ENCODE assay signal across 15 cellular contexts in the genomic region with DNA sequence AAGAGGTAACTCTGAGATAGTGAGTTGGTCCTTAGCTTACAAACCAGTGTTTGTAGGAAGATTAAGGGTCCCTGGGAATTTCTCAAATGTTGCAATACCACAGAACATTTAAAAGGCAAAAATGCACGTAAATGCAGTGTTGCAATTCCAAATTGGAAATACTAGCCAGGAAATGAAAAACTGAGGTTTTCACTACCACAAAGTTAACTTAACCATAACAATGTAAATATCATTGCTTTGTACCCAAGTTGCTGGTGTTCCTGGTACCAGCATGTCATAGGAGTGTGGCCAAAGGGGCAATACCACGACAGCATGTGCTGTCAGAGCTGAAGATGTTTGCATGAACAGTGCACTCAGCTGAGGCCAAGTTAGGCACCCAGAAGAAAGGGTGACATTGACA.
DNase-seq lines count a peak whose midpoint lies in the region; FAIRE-seq and TF ChIP-seq lines count a peak whose summit lies in the region.
"Had no signal": no experiment of that assay in that cellular context is flagged by ENCODE, and none has a peak within 500 bp of the region (broad histone marks: within the 10 kb centered on the region; RNA-seq: fewer than 3 reads in every experiment).

No MANE protein-coding gene starts in this region.

- no peak overlapping the region for H3K27ac ChIP-seq in H1 (ENCODE audit: low read depth, low read length)
- H3K27ac ChIP-seq in neuronal stem cell (replicated peaks; ENCODE audit: low read length) = no peak overlapping the region
- H3K27ac ChIP-seq in MM.1S (ENCODE audit: low read length) = no peak overlapping the region
- H3K27ac ChIP-seq: BLaER1 treated with 17β-estradiol and CSF1 and Interleukin-3, amounts not matched to agents 10 nM and 100 nM; suprapubic skin had no signal

- H3K79me1 ChIP-seq in H1 (ENCODE audit: low read depth, low read length) (no peaks in the 10 kb centered on the region), neuronal stem cell (ENCODE audit: low read depth, low read length) (no peaks in the 10 kb centered on the region)

- H3F3A ChIP-seq in MM.1S (ENCODE audit: insufficient read depth, low read length) = no peaks in the 10 kb centered on the region

- no peaks in the 10 kb centered on the region for H3K27me3 ChIP-seq in H1 (replicated peaks in 1 of 4; ENCODE audit: control insufficient read depth in 3 of 4, extremely low read depth in 1 of 4, insufficient read depth in 3 of 4, low read length in 3 of 4)
- no peaks in the 10 kb centered on the region for H3K27me3 ChIP-seq in neuronal stem cell (ENCODE audit: control insufficient read depth in 3 of 3, insufficient read depth in 3 of 3, low read depth in 1 of 3, low read length in 3 of 3)
- H3K27me3 ChIP-seq in MM.1S (replicated peaks; ENCODE audit: insufficient read depth, low read length) = no peaks in the 10 kb centered on the region
- H3K27me3 ChIP-seq: BLaER1 treated with 17β-estradiol and CSF1 and Interleukin-3, amounts not matched to agents 10 nM and 100 nM; suprapubic skin had no signal

- H3K56ac ChIP-seq in H1 (replicated peaks; ENCODE audit: insufficient read length, low read depth, low read length) = no peak overlapping the region

- H3K4me1 ChIP-seq in H1 (replicated peaks in 1 of 4; ENCODE audit: control insufficient read depth in 3 of 4, insufficient read depth in 4 of 4, low read length in 3 of 4) = no peaks in the 10 kb centered on the region
- H3K4me1 ChIP-seq in neuronal stem cell (ENCODE audit: control insufficient read depth in 2 of 2, insufficient read depth in 1 of 2, low read depth in 1 of 2, low read length in 2 of 2) = peaks cover 13 to 33% of the 10 kb centered on the region in 2 donors
- no peaks in the 10 kb centered on the region for H3K4me1 ChIP-seq in MM.1S (ENCODE audit: low read length)
- H3K4me1 ChIP-seq: suprapubic skin had no signal

- no peak overlapping the region for H3K4me3 ChIP-seq in H1 (ENCODE audit: extremely low read depth in 1 of 4, insufficient read depth in 2 of 4, low read depth in 3 of 4, low read length in 4 of 4)
- no peak overlapping the region for H3K4me3 ChIP-seq in neuronal stem cell (ENCODE audit: low read length in 2 of 2)
- no peak overlapping the region for H3K4me3 ChIP-seq in MM.1S (ENCODE audit: low read length)
- H3K4me3 ChIP-seq: BLaER1 treated with 17β-estradiol and CSF1 and Interleukin-3, amounts not matched to agents 10 nM and 100 nM; suprapubic skin had no signal

- TF ChIP-seq RAD21 in H1 (IDR thresholded peaks at IDR 0.05 in 1 of 2, conservative IDR thresholded peaks at IDR 0.05 in 1 of 2; ENCODE audit: low read depth in 2 of 2, low read length in 2 of 2) = no peak

- no peak for TF ChIP-seq EP300 in H1 (IDR thresholded peaks at IDR 0.05; ENCODE audit: borderline replicate concordance in 1 of 2, low read depth in 2 of 2, low read length in 2 of 2)

- H3K9ac ChIP-seq in H1 (replicated peaks in 1 of 4; ENCODE audit: extremely low read depth in 1 of 4, low read depth in 3 of 4, low read length in 3 of 4) = no peak overlapping the region
- no peak overlapping the region for H3K9ac ChIP-seq in neuronal stem cell (ENCODE audit: low read depth, low read length, poor library complexity)
- no peak overlapping the region for H3K9ac ChIP-seq in MM.1S (ENCODE audit: low read length)
- H3K9ac ChIP-seq: BLaER1 treated with 17β-estradiol and CSF1 and Interleukin-3, amounts not matched to agents 10 nM and 100 nM had no signal

- H4K5ac ChIP-seq in H1 (ENCODE audit: insufficient read length, low read depth, low read length) = no peak overlapping the region

- H2AFZ ChIP-seq in H1 (ENCODE audit: low read length) = no peak overlapping the region
- peak overlapping the region; percentile 52 for H2AFZ ChIP-seq in neuronal stem cell (ENCODE audit: low read length)
- no peak overlapping the region for H2AFZ ChIP-seq in MM.1S (ENCODE audit: low read length)

- H3K36me3 ChIP-seq in H1 (ENCODE audit: control insufficient read depth in 2 of 4, insufficient read depth in 4 of 4, low read length in 3 of 4) = no peaks in the 10 kb centered on the region
- no peaks in the 10 kb centered on the region for H3K36me3 ChIP-seq in neuronal stem cell (replicated peaks in 1 of 2; ENCODE audit: control insufficient read depth in 2 of 2, insufficient read depth in 2 of 2, low read length in 2 of 2)
- H3K36me3 ChIP-seq in MM.1S (replicated peaks; ENCODE audit: insufficient read depth, low read length) = no peaks in the 10 kb centered on the region
- H3K36me3 ChIP-seq: BLaER1 treated with 17β-estradiol and CSF1 and Interleukin-3, amounts not matched to agents 10 nM and 100 nM; suprapubic skin had no signal

- H2BK120ac ChIP-seq in H1 (replicated peaks; ENCODE audit: low read depth, low read length) = no peak overlapping the region
- no peak overlapping the region for H2BK120ac ChIP-seq in neuronal stem cell (ENCODE audit: low read depth, low read length)

- no peak overlapping the region for H4K8ac ChIP-seq in H1 (ENCODE audit: extremely low read depth, insufficient read depth, low read length)
- no peak overlapping the region for H4K8ac ChIP-seq in neuronal stem cell (ENCODE audit: low read depth, low read length)

- no peak for FAIRE-seq in H1 (lab: Jason Lieb, UNC)
- FAIRE-seq: islet of Langerhans had no signal

- no peak overlapping the region for H3K4ac ChIP-seq in H1 (replicated peaks; ENCODE audit: insufficient read length, low read depth, low read length)
- H3K4ac ChIP-seq in neuronal stem cell (ENCODE audit: low read length) = no peak overlapping the region

- no peak overlapping the region for H2BK20ac ChIP-seq in H1 (ENCODE audit: low read length)

- H3K4me2 ChIP-seq in H1 (ENCODE audit: insufficient read depth in 1 of 2, low read depth in 2 of 2, low read length in 2 of 2) = no peak overlapping the region
- no peak overlapping the region for H3K4me2 ChIP-seq in neuronal stem cell (ENCODE audit: insufficient read depth, low read length, poor library complexity, severe bottlenecking)
- no peak overlapping the region for H3K4me2 ChIP-seq in MM.1S (ENCODE audit: low read depth, low read length)

- H3K9me3 ChIP-seq in H1 (ENCODE audit: insufficient read depth in 2 of 2, low read depth in 1 of 2, low read length in 1 of 2) (no peaks in the 10 kb centered on the region), neuronal stem cell (replicated peaks in 1 of 2; ENCODE audit: control insufficient read depth in 2 of 2, insufficient read depth in 1 of 2, low read depth in 1 of 2, low read length in 2 of 2) (no peaks in the 10 kb centered on the region), MM.1S (replicated peaks; ENCODE audit: insufficient read depth, low read length) (no peaks in the 10 kb centered on the region)
- H3K9me3 ChIP-seq: suprapubic skin had no signal

- no peaks in the 10 kb centered on the region for H3K23me2 ChIP-seq in H1 (ENCODE audit: low read depth, low read length)

- TF ChIP-seq POLR2A in H1 (IDR thresholded peaks at IDR 0.05; ENCODE audit: control extremely low read depth in 1 of 2, low read depth in 2 of 2, low read length in 2 of 2) = no peak

- no peaks in the 10 kb centered on the region for H4K20me1 ChIP-seq in H1 (replicated peaks in 1 of 2; ENCODE audit: control insufficient read depth in 1 of 2, insufficient read depth in 2 of 2, low read length in 2 of 2)
- H4K20me1 ChIP-seq in MM.1S (ENCODE audit: insufficient read depth, low read length) = no peaks in the 10 kb centered on the region
- H4K20me1 ChIP-seq: BLaER1 treated with 17β-estradiol and CSF1 and Interleukin-3, amounts not matched to agents 10 nM and 100 nM had no signal

- H3K14ac ChIP-seq in H1 (ENCODE audit: insufficient read length) (no peak overlapping the region), neuronal stem cell (ENCODE audit: low read length) (no peak overlapping the region)

- in situ Hi-C loops in Caki2 (cut with HindIII; ENCODE audit: low pct_unique_long_range_greater_than_20kb, low sequenced_read_pairs) = no loop called here

- 77% methylated on average over 2 of the region's 2 CpGs; no CpG with 5 or more reads in 1 of the 2 experiments for WGBS in H1 (ENCODE audit: extremely low coverage in 1 of 2, insufficient coverage in 1 of 2, insufficient read length in 1 of 2, insufficient replicate concordance in 2 of 2, low coverage in 1 of 2, low lambda C conversion rate in 2 of 2, missing lambda C conversion rate in 1 of 2), 2 experiments
- no CpG with 5 or more reads among the region's 2 CpGs for WGBS in neuronal stem cell (ENCODE audit: extremely low coverage in 2 of 2, insufficient read length in 2 of 2, insufficient replicate concordance in 1 of 2), 2 donors

- DNase-seq in Caki2 (ENCODE audit: low read depth) (peak; percentile 30), LHCN-M2 (ENCODE audit: low read depth) (peak; percentile 50), H1 (ENCODE audit: low read depth in 1 of 2, low spot score in 2 of 2) (no peak), neuronal stem cell (ENCODE audit: low spot score) (no peak), NCI-H2227 treated with DMSO at 0.1 percent for 48 hours (lab: John Stamatoyannopoulos, UW) (no peak), MM.1S (no peak), hypothalamus (lab: John Stamatoyannopoulos, UW) (no peak)
- DNase-seq: activated CD4-positive, alpha-beta memory T cell treated with anti-CD3 and anti-CD28 coated beads, Interleukin-2, amount 10 ng/mL, durations not matched to agents 7 days and 5 days; activated T-cell treated with anti-CD3 and anti-CD28 coated beads, Interleukin-2, amount 50 U/mL, for 72 hours; glutamatergic neuron; NCI-H1048; NCI-H2107 had no signal

- H2BK15ac ChIP-seq in H1 (ENCODE audit: low read length) (no peak overlapping the region), neuronal stem cell (ENCODE audit: low read length) (no peak overlapping the region)

- CTCF ChIA-PET in H1 (lab: Charles Lee; ENCODE audit: partially characterized antibody) = no interaction called here

- H3K18ac ChIP-seq in H1 (ENCODE audit: extremely low read depth, low read length) (no peak overlapping the region), neuronal stem cell (ENCODE audit: low read length) (peak overlapping the region; percentile 66)

- H3K23ac ChIP-seq in H1 (ENCODE audit: insufficient read length) = no peak overlapping the region
- H3K23ac ChIP-seq in neuronal stem cell (ENCODE audit: low read depth, low read length, poor library complexity) = no peak overlapping the region

- H3K79me2 ChIP-seq in H1 (ENCODE audit: control insufficient read depth in 1 of 2, insufficient read depth in 2 of 2, low read length in 2 of 2) (no peaks in the 10 kb centered on the region), MM.1S (ENCODE audit: low read length) (no peaks in the 10 kb centered on the region)

- H4K91ac ChIP-seq in H1 (replicated peaks; ENCODE audit: insufficient read length, low read length) (no peak overlapping the region), neuronal stem cell (ENCODE audit: low read depth, low read length, poor library complexity) (no peak overlapping the region)

- H2BK5ac ChIP-seq in H1 (ENCODE audit: low read depth, low read length) (no peak overlapping the region), neuronal stem cell (ENCODE audit: low read length) (no peak overlapping the region)

- POLR2A ChIA-PET in H1 (lab: Charles Lee; ENCODE audit: partially characterized antibody) = no interaction called here

- peak overlapping the region; percentile 92; the same call in 1 of the 2 replicates for H2AK5ac ChIP-seq in H1 (ENCODE audit: low read depth, low read length)
- H2AK5ac ChIP-seq in neuronal stem cell (ENCODE audit: low read depth, low read length) = no peak overlapping the region

- H3K9me2 ChIP-seq in MM.1S (replicated peaks; ENCODE audit: insufficient read depth, low read length) = no peaks in the 10 kb centered on the region

- no peak for TF ChIP-seq CTCF in H1 (IDR thresholded peaks at IDR 0.05; ENCODE audit: control extremely low read depth in 1 of 3, insufficient read depth in 1 of 3, low read depth in 1 of 3, low read length in 3 of 3)
- TF ChIP-seq CTCF in MM.1S (IDR thresholded peaks at IDR 0.05; ENCODE audit: low read length) = no peak

- no peak overlapping the region for H2BK12ac ChIP-seq in H1 (ENCODE audit: low read depth, low read length)
- no peak overlapping the region for H2BK12ac ChIP-seq in neuronal stem cell (ENCODE audit: low read length)

Comparison
In these comparisons a context has a peak if more than half of its experiments do, and no peak if none do; other contexts are left out.
1. DNase-seq: peak in Caki2 (single experiment) and LHCN-M2 (single experiment); none in H1 (0 of 2), neuronal stem cell (single experiment), NCI-H2227 treated with DMSO at 0.1 percent for 48 hours (single experiment), MM.1S (single experiment) and hypothalamus (0 of 51).